1 cellular context compared by ENCODE assay signal in genomic region chr6:17179246-17180073, GRCh38.
A peak's percentile ranks its signal among the peaks of the same experiment; 100 is the strongest.
TF ChIP-seq lines count a peak whose summit lies in the region.

No MANE protein-coding gene starts in this region.

TF ChIP-seq in HEK293, 187 proteins besides CTCF, POLR2A, EP300 and RAD21 (continued from another document):
- TF ChIP-seq ZNF362 (tag by site-specific recombination; IDR thresholded peaks at IDR 0.05) (peak; percentile 49; the same call in 1 of the 2 replicates), ZNF600 (tag by site-specific recombination; IDR thresholded peaks at IDR 0.05) (peak; percentile 71), SP2 (tag by site-specific recombination; IDR thresholded peaks at IDR 0.05) (peak; percentile 41), ZNF335 (tag by site-specific recombination; conservative IDR thresholded peaks at IDR 0.05) (peak; percentile 44; the same call in 1 of the 2 replicates), ZNF558 (tag by site-specific recombination; IDR thresholded peaks at IDR 0.05) (no peak), ZNF518A (tag by site-specific recombination; conservative IDR thresholded peaks at IDR 0.05; ENCODE audit: low read depth) (0 out of 2 replicates have a peak, but pooled peaks have one; percentile 43), BCL6B (tag by site-specific recombination; IDR thresholded peaks at IDR 0.05) (no peak), TSHZ1 (tag by site-specific recombination; IDR thresholded peaks at IDR 0.05; ENCODE audit: borderline replicate concordance) (no peak)
